ENCODE assay signal across 8 cellular contexts in genomic region chr22:17084554-17085276, GRCh38. TPM values are rescaled to one million over a fixed set of nuclear protein-coding genes. Genes with fewer than 3 reads are reported as not detected.
A peak's percentile ranks its signal among the peaks of the same experiment; 100 is the strongest.
DNase-seq lines count a peak whose midpoint lies in the region; ATAC-seq and TF ChIP-seq lines count a peak whose summit lies in the region.

Gene IL17RA (plus strand): TSS chr22:17085000. CDS start chr22:17085092, 92 bp downstream.

- DNase-seq in NCI-H1417 treated with DMSO at 0.1 percent for 48 hours (lab: John Stamatoyannopoulos, UW) (peak; percentile 14), T-helper 1 cell (peak; percentile 84 to 93 (median 89)), amygdala (lab: John Stamatoyannopoulos, UW) (peak in 51 of 56 donors; percentile 9 to 75 (median 53)), right atrium auricular region (ENCODE audit: low spot score) (peak; percentile 87), prostate gland (ENCODE audit: low spot score) (peak; percentile 91), ureter (ENCODE audit: low spot score) (peak; percentile 94)

- TF ChIP-seq POLR2A in prostate gland (IDR thresholded peaks at IDR 0.05), result peak; percentile 81

- H3K27ac ChIP-seq in right atrium auricular region (peak within 1 kb of the TSS; percentile 87 to 89), prostate gland (peak within 1 kb of the TSS; percentile 80 to 87)

- peak; percentile 88 for ATAC-seq in HG02678 (IDR thresholded peaks at IDR 0.05; ENCODE audit: unreplicated experiment)

- H3K36me3 ChIP-seq in right atrium auricular region (no peaks in the 10 kb centered on the region), prostate gland (no peaks in the 10 kb centered on the region)

- intact Hi-C loops in prostate gland (cut with DNase I), result loop anchor here (10.0 kb wide), 1 partner anchor 80 kb away; no protein-coding TSS in a partner anchor

- H3K9me3 ChIP-seq in right atrium auricular region, result no peaks in the 10 kb centered on the region
- no peaks in the 10 kb centered on the region for H3K9me3 ChIP-seq in prostate gland

- H3K4me3 ChIP-seq in GM12875 (ENCODE audit: low read depth, low read length) (peak within 1 kb of the TSS; percentile 79), right atrium auricular region (peak within 1 kb of the TSS; percentile 83 to 91), prostate gland (peak within 1 kb of the TSS; percentile 73 to 96)

- 1% methylated on average over 42 of the region's 68 CpGs for WGBS in prostate gland

- H3K4me1 ChIP-seq in right atrium auricular region, result peaks cover 0 to 29% of the 10 kb centered on the region in 2 donors
- H3K4me1 ChIP-seq in prostate gland (replicated peaks), result peaks cover 10% of the 10 kb centered on the region

- H3K27me3 ChIP-seq in right atrium auricular region (no peaks in the 10 kb centered on the region), prostate gland (replicated peaks; ENCODE audit: insufficient read depth) (no peaks in the 10 kb centered on the region)

- TF ChIP-seq CTCF in GM12875 (IDR thresholded peaks at IDR 0.05; ENCODE audit: borderline replicate concordance, insufficient read depth, low read depth, low read length) (no peak), right atrium auricular region (IDR thresholded peaks at IDR 0.05) (no peak), prostate gland (IDR thresholded peaks at IDR 0.05) (peak in 1 of 4 experiments; percentile 9)

RNA-seq across cellular contexts. Expression of gene IL17RA, which starts in this region (rescaled TPM):
- total RNA-seq in right atrium auricular region (10 to 100 TPM in 1 of 2 donors, 1 to 10 TPM in 1; 7.9 to 12.2 TPM), prostate gland (10 to 100 TPM; 16.1 to 17.4 TPM), ureter (15.4 TPM)

Comparison
In these comparisons a context has a peak if more than half of its experiments do, and no peak if none do; other contexts are left out.
1. Peak in every context shown above with its lines: DNase-seq, ATAC-seq, H3K4me3 ChIP-seq and H3K27ac ChIP-seq.
2. DNase-seq: peak in every context shown above with its lines; median percentile 94 in ureter; 91 in prostate gland; 89 in T-helper 1 cell; 87 in right atrium auricular region; 53 in amygdala; 14 in NCI-H1417 treated with DMSO at 0.1 percent for 48 hours.